Comparison of ENCODE assay signal across 1 cellular context in the genomic region with DNA sequence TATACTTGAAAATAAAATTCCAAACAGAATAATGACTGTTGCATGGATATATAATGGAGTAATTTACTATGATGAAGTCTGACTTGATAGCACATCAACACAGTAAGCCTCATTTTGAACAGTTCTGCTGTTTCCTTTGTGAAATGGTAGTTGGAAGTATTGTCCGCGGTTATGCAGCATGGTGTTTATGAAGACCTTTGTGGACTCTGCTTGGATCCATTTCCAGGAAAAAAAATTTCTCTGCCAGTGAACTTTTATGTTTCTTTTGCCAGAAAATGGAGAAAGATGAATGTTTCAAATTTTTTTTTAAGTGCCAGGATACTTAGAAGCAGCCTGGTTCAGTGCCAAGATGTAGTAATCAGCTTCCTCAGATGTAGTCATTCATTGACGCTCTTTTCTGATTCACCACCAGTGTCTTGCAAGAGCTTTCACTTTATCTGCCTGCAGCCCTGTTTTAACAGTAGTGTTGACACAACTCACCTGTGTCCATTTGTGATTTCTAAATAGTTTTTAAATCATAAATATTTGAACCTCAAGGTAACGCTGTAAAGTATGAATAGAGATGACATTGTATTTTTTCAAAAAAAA.
TF ChIP-seq lines count a peak whose summit lies in the region.

No MANE protein-coding gene starts in this region.

TF ChIP-seq in SK-N-SH, 30 proteins besides CTCF, POLR2A, EP300 and RAD21 (continued from another document):
- TF ChIP-seq, protein P1, sequence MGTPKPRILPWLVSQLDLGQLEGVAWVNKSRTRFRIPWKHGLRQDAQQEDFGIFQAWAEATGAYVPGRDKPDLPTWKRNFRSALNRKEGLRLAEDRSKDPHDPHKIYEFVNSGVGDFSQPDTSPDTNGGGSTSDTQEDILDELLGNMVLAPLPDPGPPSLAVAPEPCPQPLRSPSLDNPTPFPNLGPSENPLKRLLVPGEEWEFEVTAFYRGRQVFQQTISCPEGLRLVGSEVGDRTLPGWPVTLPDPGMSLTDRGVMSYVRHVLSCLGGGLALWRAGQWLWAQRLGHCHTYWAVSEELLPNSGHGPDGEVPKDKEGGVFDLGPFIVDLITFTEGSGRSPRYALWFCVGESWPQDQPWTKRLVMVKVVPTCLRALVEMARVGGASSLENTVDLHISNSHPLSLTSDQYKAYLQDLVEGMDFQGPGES (IDR thresholded peaks at IDR 0.05; ENCODE audit: low read depth, low read length) = no peak
